ENCODE assay signal across 14 cellular contexts in genomic region chr14:85071447-85071846, GRCh38.
DNase-seq lines count a peak whose midpoint lies in the region; ATAC-seq and TF ChIP-seq lines count a peak whose summit lies in the region.
"Had no signal": no experiment of that assay in that cellular context is flagged by ENCODE, and none has a peak within 500 bp of the region (broad histone marks: within the 10 kb centered on the region; RNA-seq: fewer than 3 reads in every experiment).

No MANE protein-coding gene starts in this region.

- no peak overlapping the region for H2AFZ ChIP-seq in mesenchymal stem cell (ENCODE audit: low read depth, low read length)

- H2BK5ac ChIP-seq in mesenchymal stem cell (ENCODE audit: low read depth, low read length, poor library complexity, severe bottlenecking) = no peak overlapping the region

- H3K4me3 ChIP-seq in right cardiac atrium (ENCODE audit: low read length) (no peak overlapping the region), fibroblast of villous mesenchyme (ENCODE audit: low read depth, low read length) (no peak overlapping the region), mesenchymal stem cell (ENCODE audit: insufficient read depth in 1 of 2, low read depth in 1 of 2, low read length in 2 of 2) (no peak overlapping the region)

- H3K36me3 ChIP-seq in mesenchymal stem cell (ENCODE audit: control insufficient read depth in 1 of 2, insufficient read depth in 2 of 2, low read depth in 1 of 2, low read length in 2 of 2) = no peaks in the 10 kb centered on the region

- no peak overlapping the region for H2AK5ac ChIP-seq in mesenchymal stem cell (ENCODE audit: low read length, severe bottlenecking)

- H3K4me1 ChIP-seq in right cardiac atrium (ENCODE audit: control insufficient read depth, insufficient read depth, low read length) (no peaks in the 10 kb centered on the region), mesenchymal stem cell (ENCODE audit: control insufficient read depth, insufficient read depth, low read depth, low read length) (peaks cover 3% of the 10 kb centered on the region)

- H3K4ac ChIP-seq in mesenchymal stem cell (ENCODE audit: low read depth in 1 of 2, low read length in 2 of 2) = no peak overlapping the region

- no peak overlapping the region for H2BK12ac ChIP-seq in mesenchymal stem cell (ENCODE audit: low read length in 2 of 2)

- H3K27me3 ChIP-seq in right cardiac atrium (ENCODE audit: control insufficient read depth, insufficient read depth) (no peaks in the 10 kb centered on the region), mesenchymal stem cell (ENCODE audit: control insufficient read depth in 1 of 2, insufficient read depth in 1 of 2, low read length in 2 of 2) (no peaks in the 10 kb centered on the region)

- peak; percentile 59 to 93 for ATAC-seq in right cardiac atrium
- ATAC-seq: HCT116 had no signal

- H4K8ac ChIP-seq in mesenchymal stem cell (ENCODE audit: low read length) = no peak overlapping the region

- H3K27ac ChIP-seq in right cardiac atrium (ENCODE audit: low read length) (no peak overlapping the region), mesenchymal stem cell (ENCODE audit: low read length, poor library complexity, severe bottlenecking) (no peak overlapping the region)

- H2BK15ac ChIP-seq in mesenchymal stem cell (ENCODE audit: low read depth, poor library complexity, severe bottlenecking) = no peak overlapping the region

- no peak overlapping the region for H3K9ac ChIP-seq in mesenchymal stem cell (ENCODE audit: low read length)

- DNase-seq in right cardiac atrium (peak; percentile 37 to 81 (median 68)), cardiac septum (ENCODE audit: low spot score) (no peak), fibroblast of villous mesenchyme (ENCODE audit: low read depth) (peak; percentile 1), mesenchymal stem cell (peak; percentile 39), renal cortical epithelial cell (ENCODE audit: low read depth) (peak; percentile 67), ACHN (no peak), GF-D8 (lab: John Stamatoyannopoulos, UW) (no peak), NCI-H2196 treated with DMSO at 0.1 percent for 48 hours (lab: John Stamatoyannopoulos, UW; ENCODE audit: unreplicated experiment) (no peak)
- DNase-seq: C1 segment of cervical spinal cord; Calu3; CD4-positive, alpha-beta T cell; DMS 273 treated with DMSO at 0.1 percent for 48 hours; IMR-90 had no signal

- no peaks in the 10 kb centered on the region for H3K79me1 ChIP-seq in mesenchymal stem cell (replicated peaks; ENCODE audit: low read length, poor library complexity, severe bottlenecking)

- no peak overlapping the region for H3K23ac ChIP-seq in mesenchymal stem cell (ENCODE audit: low read length in 2 of 2)

- H3K14ac ChIP-seq in mesenchymal stem cell (ENCODE audit: low read length in 2 of 2) = no peak overlapping the region

- no peak for TF ChIP-seq CTCF in fibroblast of villous mesenchyme (IDR thresholded peaks at IDR 0.05; ENCODE audit: insufficient read depth, low read depth, low read length)

- H4K91ac ChIP-seq in mesenchymal stem cell (ENCODE audit: low read length) = no peak overlapping the region

- H2BK120ac ChIP-seq in mesenchymal stem cell (ENCODE audit: low read depth, low read length) = no peak overlapping the region

- H3K18ac ChIP-seq in mesenchymal stem cell (ENCODE audit: low read depth in 1 of 2, low read length in 2 of 2) = no peak overlapping the region

- intact Hi-C loops in right cardiac atrium (cut with DNase I) (no loop called here), cardiac septum (cut with DNase I) (no loop called here)

- H3K4me2 ChIP-seq in mesenchymal stem cell (ENCODE audit: low read length, poor library complexity, severe bottlenecking) = no peak overlapping the region

- in situ Hi-C loops in ACHN (cut with HindIII; ENCODE audit: low pct_ligation_motif_present, low pct_unique_long_range_greater_than_20kb, low sequenced_read_pairs) = no loop called here

- H3K9me3 ChIP-seq in right cardiac atrium (ENCODE audit: control insufficient read depth, low read length) (no peaks in the 10 kb centered on the region), mesenchymal stem cell (ENCODE audit: control insufficient read depth, low read length) (no peaks in the 10 kb centered on the region)

- 54% methylated on average over 6 of the region's 6 CpGs for whole genome bisulfite sequencing in right cardiac atrium
- 70% methylated on average over 3 of the region's 6 CpGs for whole genome bisulfite sequencing in mesenchymal stem cell

Comparison
In these comparisons a context has a peak if more than half of its experiments do, and no peak if none do; other contexts are left out.
1. DNase-seq: peak in right cardiac atrium (3 of 3), fibroblast of villous mesenchyme (single experiment), mesenchymal stem cell (single experiment) and renal cortical epithelial cell (single experiment); none in cardiac septum (single experiment), ACHN (single experiment), GF-D8 (single experiment) and NCI-H2196 treated with DMSO at 0.1 percent for 48 hours (single experiment).